8 cellular contexts compared by ENCODE assay signal in genomic region chr11:1888811-1889526, GRCh38. TPM values are rescaled to one million over a fixed set of nuclear protein-coding genes. Genes with fewer than 3 reads are reported as not detected.
A peak's percentile ranks its signal among the peaks of the same experiment; 100 is the strongest.
DNase-seq lines count a peak whose midpoint lies in the region; ATAC-seq and TF ChIP-seq lines count a peak whose summit lies in the region.

No MANE protein-coding gene starts in this region.

- H3K36me3 Mint-ChIP-seq in activated T-cell treated with anti-CD3 and anti-CD28 coated beads, Interleukin-2, amount 50 U/mL, for 24 hours (ENCODE audit: low read depth), result peaks cover 8% of the 10 kb centered on the region
- no peaks in the 10 kb centered on the region for H3K36me3 Mint-ChIP-seq in WTC11

- no peak for TF ChIP-seq POLR2A in NB4 (IDR thresholded peaks at IDR 0.05; ENCODE audit: extremely low read depth, insufficient read length)

- peak overlapping the region; percentile 75 for H3K4me3 Mint-ChIP-seq in activated T-cell treated with anti-CD3 and anti-CD28 coated beads, Interleukin-2, amount 50 U/mL, for 24 hours
- no peak overlapping the region for H3K4me3 Mint-ChIP-seq in WTC11

- H3K4me3 ChIP-seq in NB4 (ENCODE audit: low read depth, low read length) (peak overlapping the region; percentile 74), left lung (no peak overlapping the region)

- H3K9me3 ChIP-seq in left lung, result no peaks in the 10 kb centered on the region

- POLR2A ChIA-PET in WTC11 (lab: Charles Lee), result no interaction called here

- H3K27ac ChIP-seq in left lung, result no peak overlapping the region

- H3K9me3 Mint-ChIP-seq in activated T-cell treated with anti-CD3 and anti-CD28 coated beads, Interleukin-2, amount 50 U/mL, for 24 hours, result no peaks in the 10 kb centered on the region
- H3K9me3 Mint-ChIP-seq in WTC11, result no peaks in the 10 kb centered on the region

- CTCF ChIA-PET in WTC11 (lab: Charles Lee), result interaction anchor here (1.9 kb wide), 2 partner anchors 12 to 263 kb away, joined by 5 read pairs; no protein-coding TSS in a partner anchor

- ATAC-seq in left lung (peak; percentile 44), WTC11 (no peak), GM21381 (IDR thresholded peaks at IDR 0.05; ENCODE audit: unreplicated experiment) (no peak)

- intact Hi-C loops in left lung (cut with DNase I), result loop anchor here in 1 of 2 donors (5.0 kb wide), 1 partner anchor 263 kb away; no protein-coding TSS in a partner anchor

- H3K27ac Mint-ChIP-seq in activated T-cell treated with anti-CD3 and anti-CD28 coated beads, Interleukin-2, amount 50 U/mL, for 24 hours, result peak overlapping the region; percentile 87
- H3K27ac Mint-ChIP-seq in WTC11, result no peak overlapping the region

- H3K27me3 Mint-ChIP-seq in activated T-cell treated with anti-CD3 and anti-CD28 coated beads, Interleukin-2, amount 50 U/mL, for 24 hours, result no peaks in the 10 kb centered on the region
- H3K27me3 Mint-ChIP-seq in WTC11 (ENCODE audit: low read depth), result no peaks in the 10 kb centered on the region; the same call in 1 of the 2 replicates

- H3K27me3 ChIP-seq in left lung, result peaks cover 0 to 30% of the 10 kb centered on the region in 2 donors

- DNase-seq in NB4 (ENCODE audit: low read depth) (peak; percentile 96), left lung (peak; percentile 41 to 82), WTC11 (ENCODE audit: low spot score) (no peak), kidney tubule cell (ENCODE audit: low spot score) (no peak)
- peak; percentile 82 for DNase-seq in activated T-cell treated with anti-CD3 and anti-CD28 coated beads, Interleukin-2, amount 50 U/mL, for 24 hours
- DNase-seq in stimulated activated CD8-positive, alpha-beta memory T cell treated with anti-CD3 and anti-CD28 coated beads, Interleukin-4, amount 100 ng/mL, for 1 hour (ENCODE audit: low read depth in 2 of 2, low spot score in 1 of 2), result peak; percentile 37 to 60
- no peak for DNase-seq in NK-92 treated with Interleukin-12 subunit alpha and Interleukin-12 subunit beta, amount 100 ng/mL, for 24 hours (lab: John Stamatoyannopoulos, UW)

- TF ChIP-seq CTCF in NB4 (IDR thresholded peaks at IDR 0.05; ENCODE audit: low read depth, low read length) (no peak), left lung (IDR thresholded peaks at IDR 0.05) (no peak), WTC11 (IDR thresholded peaks at IDR 0.05) (no peak)

- H3K4me1 ChIP-seq in left lung, result peaks cover 0 to 27% of the 10 kb centered on the region in 2 donors

- H3K36me3 ChIP-seq in left lung, result peaks cover 0 to 56% of the 10 kb centered on the region in 2 donors

- peaks cover 41% of the 10 kb centered on the region for H3K4me1 Mint-ChIP-seq in activated T-cell treated with anti-CD3 and anti-CD28 coated beads, Interleukin-2, amount 50 U/mL, for 24 hours (ENCODE audit: low read depth)
- no peaks in the 10 kb centered on the region for H3K4me1 Mint-ChIP-seq in WTC11

TF ChIP-seq in WTC11, 78 proteins besides CTCF, POLR2A, EP300 and RAD21 (continues in another document):
- no peak for TF ChIP-seq ATF3 (CRISPR knock-in tag; conservative IDR thresholded peaks at IDR 0.05)
- no peak for TF ChIP-seq ZSCAN18 (CRISPR knock-in tag; IDR thresholded peaks at IDR 0.05)
- no peak for TF ChIP-seq ZMAT4 (CRISPR knock-in tag; IDR thresholded peaks at IDR 0.05)
- no peak for TF ChIP-seq OVOL2 (CRISPR knock-in tag; IDR thresholded peaks at IDR 0.05; ENCODE audit: borderline replicate concordance)
- no peak for TF ChIP-seq ERG (CRISPR knock-in tag; IDR thresholded peaks at IDR 0.05)
- TF ChIP-seq SOX15 (CRISPR knock-in tag; IDR thresholded peaks at IDR 0.05), result no peak
- no peak for TF ChIP-seq NFE2L1 (CRISPR knock-in tag; IDR thresholded peaks at IDR 0.05)
- no peak for TF ChIP-seq EMX1 (CRISPR knock-in tag; IDR thresholded peaks at IDR 0.05)
- TF ChIP-seq GTF2I (CRISPR knock-in tag; conservative IDR thresholded peaks at IDR 0.05), result no peak
- no peak for TF ChIP-seq NR3C1 (CRISPR knock-in tag; conservative IDR thresholded peaks at IDR 0.05; ENCODE audit: low read depth)
- no peak for TF ChIP-seq ZNF219 (CRISPR knock-in tag; IDR thresholded peaks at IDR 0.05; ENCODE audit: borderline replicate concordance)
- TF ChIP-seq NFATC4 (CRISPR knock-in tag; IDR thresholded peaks at IDR 0.05), result no peak
- TF ChIP-seq SP1 (CRISPR knock-in tag; conservative IDR thresholded peaks at IDR 0.05), result no peak
- no peak for TF ChIP-seq PRDM15 (CRISPR knock-in tag; IDR thresholded peaks at IDR 0.05)
- no peak for TF ChIP-seq USF1 (CRISPR knock-in tag; IDR thresholded peaks at IDR 0.05)
- no peak for TF ChIP-seq ZNF317 (CRISPR knock-in tag; IDR thresholded peaks at IDR 0.05; ENCODE audit: borderline replicate concordance, low read depth)

RNA-seq across cellular contexts. Expression of gene PRR33, which starts 2.7 kb away (rescaled TPM):
- not detected for total RNA-seq in left lung
- not detected in 3 replicates for total RNA-seq in WTC11 (2021)

RNA-seq across cellular contexts. Expression of gene TNNT3, which starts 30.5 kb away (rescaled TPM):
- total RNA-seq in left lung (1 to 10 TPM; 2.0 to 3.0 TPM), WTC11 (2021) (not detected in 3 replicates)

RNA-seq across cellular contexts. Expression of gene LSP1, which starts 36.1 kb away (rescaled TPM):
- total RNA-seq in left lung (10 to 100 TPM; 29.8 to 76.6 TPM), WTC11 (2021) (0.77 to 1.7 TPM (median 1.0 TPM) in 3 replicates)

RNA-seq across cellular contexts. Expression of gene TNNI2, which starts 50.2 kb away (rescaled TPM):
- total RNA-seq in left lung (1 to 10 TPM; 3.4 to 8.5 TPM), WTC11 (2021) (0.41 TPM in 1 of 3 replicates, not detected in the others)

RNA-seq across cellular contexts. Expression of gene SYT8, which starts 54.2 kb away (rescaled TPM):
- total RNA-seq in left lung (1 to 10 TPM; 6.0 to 8.8 TPM), WTC11 (2021) (0.37 TPM in 1 of 3 replicates, not detected in the others)

Comparison
In these comparisons a context has a peak if more than half of its experiments do, and no peak if none do; other contexts are left out.
1. DNase-seq: peak in NB4 (single experiment), activated T-cell treated with anti-CD3 and anti-CD28 coated beads, Interleukin-2, amount 50 U/mL, for 24 hours (single experiment), left lung (2 of 2) and stimulated activated CD8-positive, alpha-beta memory T cell treated with anti-CD3 and anti-CD28 coated beads, Interleukin-4, amount 100 ng/mL, for 1 hour (2 of 2); none in WTC11 (single experiment), NK-92 treated with Interleukin-12 subunit alpha and Interleukin-12 subunit beta, amount 100 ng/mL, for 24 hours (single experiment) and kidney tubule cell (single experiment).
2. RNA of gene LSP1, which starts 36.1 kb away (total RNA-seq): 29.8 to 76.6 TPM in left lung; 0.77 to 1.7 TPM in WTC11; every median in the first group is over 10 times any median in the second.